Comparison of ENCODE assay signal across 8 cellular contexts in the genomic region with DNA sequence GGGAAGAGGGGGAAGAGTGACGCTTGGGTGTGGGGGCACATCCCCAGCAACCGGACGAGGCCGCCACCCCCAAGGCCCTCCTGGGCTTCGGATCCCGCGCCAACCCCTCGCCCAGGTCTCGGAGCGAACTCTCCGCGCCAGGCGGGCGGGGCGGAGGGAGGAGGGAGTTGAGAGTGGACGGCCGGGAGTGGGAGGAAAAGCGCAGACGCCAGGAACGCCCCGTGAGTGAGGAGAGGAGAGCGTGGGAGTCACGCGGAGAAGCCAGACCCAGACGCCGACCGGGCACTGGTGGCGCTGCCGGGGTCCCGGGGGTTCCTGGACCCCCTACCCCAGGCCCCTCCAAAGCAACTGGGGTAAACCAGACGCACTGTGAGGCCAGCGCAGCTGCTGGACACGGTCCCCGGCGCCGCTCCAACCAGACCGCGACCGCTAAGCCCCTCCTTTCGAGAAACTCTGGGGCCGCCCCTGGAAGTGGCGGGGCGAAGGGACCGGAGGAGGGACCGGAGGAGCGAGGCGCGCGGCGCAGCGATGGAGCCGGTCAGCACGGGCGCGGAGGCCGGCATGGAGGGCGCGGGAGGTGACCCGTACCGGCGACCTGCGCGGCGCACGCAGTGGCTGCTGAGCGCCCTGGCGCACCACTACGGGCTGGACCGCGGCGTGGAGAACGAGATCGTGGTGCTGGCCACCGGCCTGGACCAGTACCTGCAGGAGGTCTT. TPM values are rescaled to one million over a fixed set of nuclear protein-coding genes. Genes with fewer than 3 reads are reported as not detected.
DNase-seq lines count a peak whose midpoint lies in the region; ATAC-seq and TF ChIP-seq lines count a peak whose summit lies in the region.

A gene with protein sequence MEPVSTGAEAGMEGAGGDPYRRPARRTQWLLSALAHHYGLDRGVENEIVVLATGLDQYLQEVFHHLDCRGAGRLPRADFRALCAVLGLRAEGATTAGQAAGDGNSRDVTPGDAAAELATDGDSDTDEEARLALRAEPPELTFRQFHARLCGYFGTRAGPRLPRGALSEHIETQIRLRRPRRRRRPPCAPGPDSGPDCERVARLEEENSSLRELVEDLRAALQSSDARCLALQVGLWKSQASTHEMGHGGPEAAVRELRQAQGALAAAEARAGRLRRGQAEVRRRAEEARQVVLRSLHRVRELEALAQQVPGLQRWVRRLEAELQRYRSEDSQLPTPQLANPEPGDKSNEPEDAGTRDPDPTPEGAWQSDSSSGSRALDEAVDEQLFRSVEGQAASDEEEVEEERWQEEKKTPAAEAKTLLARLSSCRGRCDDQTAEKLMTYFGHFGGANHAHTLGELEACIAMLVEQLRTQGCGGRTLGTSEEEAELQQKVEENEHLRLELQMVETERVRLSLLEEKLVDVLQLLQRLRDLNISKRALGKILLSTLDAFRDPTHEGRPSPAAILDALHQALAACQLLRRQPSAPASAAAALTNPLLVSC (plus strand): TSS at position 204 of the 716 bp plus-strand sequence. CDS start 325 bp downstream, at position 529.

- no peak for TF ChIP-seq CTCF in brain (conservative IDR thresholded peaks at IDR 0.05)
- no peak for TF ChIP-seq CTCF in left lung (IDR thresholded peaks at IDR 0.05)
- TF ChIP-seq CTCF in suprapubic skin (IDR thresholded peaks at IDR 0.05), result no peak

- H3K27ac ChIP-seq in left lung (peak within 1 kb of the TSS; percentile 39 to 78), suprapubic skin (peak within 1 kb of the TSS; percentile 26)

- WGBS in suprapubic skin, result 0% methylated on average over 14 of the region's 74 CpGs

- TF ChIP-seq EP300 in suprapubic skin (IDR thresholded peaks at IDR 0.05), result no peak

- peaks cover 37 to 54% of the 10 kb centered on the region in 2 donors for H3K27me3 ChIP-seq in left lung
- H3K27me3 ChIP-seq in suprapubic skin, result peaks cover 49% of the 10 kb centered on the region

- H3K4me1 Mint-ChIP-seq in activated CD4-positive, alpha-beta T cell treated with anti-CD3 and anti-CD28 coated beads, Interleukin-2, amount 10 ng/mL, durations not matched to agents 7 days and 5 days, result peaks cover 49% of the 10 kb centered on the region
- peaks cover 58% of the 10 kb centered on the region for H3K4me1 Mint-ChIP-seq in brain

- no peaks in the 10 kb centered on the region for H3K36me3 Mint-ChIP-seq in activated CD4-positive, alpha-beta T cell treated with anti-CD3 and anti-CD28 coated beads, Interleukin-2, amount 10 ng/mL, durations not matched to agents 7 days and 5 days (ENCODE audit: low read depth)
- no peaks in the 10 kb centered on the region for H3K36me3 Mint-ChIP-seq in brain

- no peaks in the 10 kb centered on the region for H3K9me3 ChIP-seq in left lung
- H3K9me3 ChIP-seq in suprapubic skin, result no peaks in the 10 kb centered on the region

- H3K36me3 ChIP-seq in left lung (no peaks in the 10 kb centered on the region), suprapubic skin (no peaks in the 10 kb centered on the region)

- H3K9me3 Mint-ChIP-seq in activated CD4-positive, alpha-beta T cell treated with anti-CD3 and anti-CD28 coated beads, Interleukin-2, amount 10 ng/mL, durations not matched to agents 7 days and 5 days, result peaks cover 5% of the 10 kb centered on the region
- peaks cover 0 to 6% (median 0%) of the 10 kb centered on the region in 5 experiments for H3K9me3 Mint-ChIP-seq in brain

- peak within 1 kb of the TSS; percentile 64 for H3K27ac Mint-ChIP-seq in activated CD4-positive, alpha-beta T cell treated with anti-CD3 and anti-CD28 coated beads, Interleukin-2, amount 10 ng/mL, durations not matched to agents 7 days and 5 days
- peak within 1 kb of the TSS in 3 of 5 experiments; percentile 33 to 95 (median 74) for H3K27ac Mint-ChIP-seq in brain

- intact Hi-C loops in left lung (cut with DNase I), result no loop called here

- no peak for DNase-seq in activated CD4-positive, alpha-beta T cell treated with anti-CD3 and anti-CD28 coated beads, Interleukin-2, amount 10 ng/mL, durations not matched to agents 7 days and 5 days
- DNase-seq in activated CD4-positive, alpha-beta T cell treated with anti-CD3 and anti-CD28 coated beads, Interleukin-2, amount 50 U/mL, for 4 hours, result no peak
- peak; percentile 63 to 84 for DNase-seq in left lung
- peak; percentile 83 to 88 for DNase-seq in suprapubic skin (ENCODE audit: low spot score in 2 of 2)
- DNase-seq in erythroblast (lab: John Stamatoyannopoulos, UW), result no peak
- DNase-seq in COLO829 (ENCODE audit: low spot score), result no peak

- H3K27me3 Mint-ChIP-seq in activated CD4-positive, alpha-beta T cell treated with anti-CD3 and anti-CD28 coated beads, Interleukin-2, amount 10 ng/mL, durations not matched to agents 7 days and 5 days, result peaks cover 50% of the 10 kb centered on the region
- H3K27me3 Mint-ChIP-seq in brain, result peaks cover 46% of the 10 kb centered on the region

- peak within 1 kb of the TSS; percentile 55 for H3K4me3 Mint-ChIP-seq in activated CD4-positive, alpha-beta T cell treated with anti-CD3 and anti-CD28 coated beads, Interleukin-2, amount 10 ng/mL, durations not matched to agents 7 days and 5 days
- peak within 1 kb of the TSS; percentile 78 to 86 (median 85) for H3K4me3 Mint-ChIP-seq in brain

- CTCF ChIA-PET in activated CD4-positive, alpha-beta T cell treated with anti-CD3 and anti-CD28 coated beads, Interleukin-2, amount 10 ng/mL, durations not matched to agents 7 days and 5 days (lab: Charles Lee), result interaction anchor here (1.0 to 3.9 kb wide), 2 partner anchors 14 to 31 kb away, joined by 3 to 31 read pairs; no protein-coding TSS in a partner anchor

- H3K4me1 ChIP-seq in left lung (peaks cover 23 to 51% of the 10 kb centered on the region in 2 donors), suprapubic skin (peaks cover 51% of the 10 kb centered on the region)

- ATAC-seq in left lung (peak; percentile 67), GM21619 (IDR thresholded peaks at IDR 0.05; ENCODE audit: unreplicated experiment) (no peak)

- TF ChIP-seq POLR2A in suprapubic skin (IDR thresholded peaks at IDR 0.05) (no peak), erythroblast (IDR thresholded peaks at IDR 0.05; ENCODE audit: low read length) (no peak)

- H3K4me3 ChIP-seq in left lung, result peak within 1 kb of the TSS; percentile 40 to 53
- H3K4me3 ChIP-seq in suprapubic skin, result peak within 1 kb of the TSS; percentile 46

- POLR2A ChIA-PET in activated CD4-positive, alpha-beta T cell treated with anti-CD3 and anti-CD28 coated beads, Interleukin-2, amount 10 ng/mL, durations not matched to agents 7 days and 5 days (lab: Charles Lee), result no interaction called here

RNA-seq across cellular contexts. Expression of the gene that starts here (rescaled TPM):
- under 1 TPM in 1 of 2 experiments, not detected in 1; 0.07 TPM for total RNA-seq in activated CD4-positive, alpha-beta T cell treated with anti-CD3 and anti-CD28 coated beads, Interleukin-2, amount 10 ng/mL, durations not matched to agents 7 days and 5 days
- polyA plus RNA-seq in brain (ENCODE audit: insufficient read depth, low read depth, low replicate concordance), result 0.97 TPM
- total RNA-seq in left lung (1 to 10 TPM; 2.7 to 4.9 TPM), suprapubic skin (1 to 10 TPM in 2 of 4 donors, under 1 TPM in 2; 0.76 to 2.5 (median 1.1) TPM)

Comparison
In these comparisons a context has a peak if more than half of its experiments do, and no peak if none do; other contexts are left out.
1. DNase-seq: peak in left lung (2 of 2) and suprapubic skin (2 of 2); none in activated CD4-positive, alpha-beta T cell treated with anti-CD3 and anti-CD28 coated beads, Interleukin-2, amount 10 ng/mL, durations not matched to agents 7 days and 5 days (single experiment), activated CD4-positive, alpha-beta T cell treated with anti-CD3 and anti-CD28 coated beads, Interleukin-2, amount 50 U/mL, for 4 hours (0 of 2), erythroblast (0 of 2) and COLO829 (single experiment).